In genomic region chr22:39486951-39487825, GRCh38 we compare ENCODE assay signal across 31 cellular contexts. TPM values are rescaled to one million over a fixed set of nuclear protein-coding genes. Genes with fewer than 3 reads are reported as not detected.
A peak's percentile ranks its signal among the peaks of the same experiment; 100 is the strongest.
DNase-seq lines count a peak whose midpoint lies in the region; ATAC-seq, FAIRE-seq and TF ChIP-seq lines count a peak whose summit lies in the region.
"Had no signal": no experiment of that assay in that cellular context is flagged by ENCODE, and none has a peak within 500 bp of the region (broad histone marks: within the 10 kb centered on the region; RNA-seq: fewer than 3 reads in every experiment).

No MANE protein-coding gene starts in this region.

- no peak overlapping the region for H3K4me3 Mint-ChIP-seq in progenitor cell of endocrine pancreas (ENCODE audit: low read depth)
- no peak overlapping the region for H3K4me3 Mint-ChIP-seq in activated CD8-positive, alpha-beta T cell treated with anti-CD3 and anti-CD28 coated beads for 36 hours
- H3K4me3 Mint-ChIP-seq: natural killer cell had no signal

- ATAC-seq in K562 (peak; percentile 67), right cardiac atrium (peak; percentile 5 to 61), GM18909 (IDR thresholded peaks at IDR 0.05; ENCODE audit: poor library complexity, unreplicated experiment) (no peak)
- no peak for ATAC-seq in activated CD8-positive, alpha-beta T cell treated with anti-CD3 and anti-CD28 coated beads for 36 hours
- ATAC-seq: activated naive CD4-positive, alpha-beta T cell treated with anti-CD3 and anti-CD28 coated beads, Interleukin-2, amount 50 U/mL, for 72 hours; lower lobe of right lung; mucosa of descending colon; natural killer cell had no signal

- peaks cover 10% of the 10 kb centered on the region; the same call in 1 of the 3 replicates for H3K36me3 ChIP-seq in K562 (ENCODE audit: control insufficient read depth, insufficient read depth, low read length)
- H3K36me3 ChIP-seq: breast epithelium, lower lobe of right lung, thoracic aorta had no signal

- POLR2A ChIA-PET in K562 (lab: Yijun Ruan, JAX), result interaction anchor here (0.6 to 1.5 kb wide), 5 partner anchors 9 to 169 kb away, joined by 3 to 4 read pairs (median 3); partner anchors contain the start of gene RPL3
- POLR2A ChIA-PET in activated CD8-positive, alpha-beta T cell treated with anti-CD3 and anti-CD28 coated beads for 36 hours (lab: Charles Lee), result no interaction called here

- H3K4me1 ChIP-seq in K562 (replicated peaks in 1 of 2; ENCODE audit: control insufficient read depth in 2 of 2, insufficient read depth in 2 of 2, low read length in 2 of 2) (peaks cover 29 to 53% of the 10 kb centered on the region in 2 experiments), right cardiac atrium (ENCODE audit: control insufficient read depth, insufficient read depth, low read length) (no peaks in the 10 kb centered on the region)
- H3K4me1 ChIP-seq: breast epithelium had no signal

- peaks cover 26% of the 10 kb centered on the region; the same call in 2 of the 3 replicates for H3K79me2 ChIP-seq in K562 (ENCODE audit: control insufficient read depth, insufficient read depth, low read length)

- peak overlapping the region; percentile 22 for H3K27ac Mint-ChIP-seq in progenitor cell of endocrine pancreas
- no peak overlapping the region for H3K27ac Mint-ChIP-seq in activated CD8-positive, alpha-beta T cell treated with anti-CD3 and anti-CD28 coated beads for 36 hours
- H3K27ac Mint-ChIP-seq: activated naive CD4-positive, alpha-beta T cell treated with anti-CD3 and anti-CD28 coated beads, Interleukin-2, amount 50 U/mL, for 72 hours; natural killer cell had no signal

- peaks cover 6% of the 10 kb centered on the region for H3K36me3 Mint-ChIP-seq in progenitor cell of endocrine pancreas (ENCODE audit: insufficient read depth)
- no peaks in the 10 kb centered on the region for H3K36me3 Mint-ChIP-seq in activated CD8-positive, alpha-beta T cell treated with anti-CD3 and anti-CD28 coated beads for 36 hours (ENCODE audit: low read depth)
- H3K36me3 Mint-ChIP-seq: activated naive CD4-positive, alpha-beta T cell treated with anti-CD3 and anti-CD28 coated beads, Interleukin-2, amount 50 U/mL, for 72 hours; natural killer cell had no signal

- BruUV-seq in K562 (replicated peaks; lab: Mats Ljungman, UMichigan), result no TSS peak

- H3K9me1 ChIP-seq in K562 (ENCODE audit: control insufficient read depth, insufficient read depth, low read length), result no peaks in the 10 kb centered on the region

- WGBS in K562 (ENCODE audit: insufficient coverage, low coverage, missing lambda C conversion rate), result 58% methylated on average over 23 of the region's 45 CpGs
- 85% methylated on average over 45 of the region's 45 CpGs for WGBS in right cardiac atrium

- peak overlapping the region; percentile 20 to 32; a peak in 3 of 4 replicates for H3K9ac ChIP-seq in K562 (ENCODE audit: insufficient read depth in 1 of 2, low read depth in 2 of 2, low read length in 2 of 2)
- H3K9ac ChIP-seq: BLaER1 had no signal

- H3K4me1 Mint-ChIP-seq in progenitor cell of endocrine pancreas (ENCODE audit: low read depth), result no peaks in the 10 kb centered on the region
- H3K4me1 Mint-ChIP-seq in activated CD8-positive, alpha-beta T cell treated with anti-CD3 and anti-CD28 coated beads for 36 hours (ENCODE audit: low read depth), result peaks cover 12% of the 10 kb centered on the region

- intact Hi-C loops in K562 (cut with micrococcal nuclease) (loop anchor here (2.0 kb wide), 1 partner anchor 22 kb away; no protein-coding TSS in a partner anchor), right cardiac atrium (cut with DNase I) (no loop called here)
- intact Hi-C loops in activated CD8-positive, alpha-beta T cell treated with anti-CD3 and anti-CD28 coated beads for 36 hours (cut with micrococcal nuclease), result no loop called here

- FAIRE-seq in K562 (lab: Jason Lieb, UNC), result peak; percentile 87
- FAIRE-seq: GM12892, urothelium cell line had no signal

- H3K9me3 Mint-ChIP-seq in progenitor cell of endocrine pancreas (ENCODE audit: low read depth), result no peaks in the 10 kb centered on the region
- H3K9me3 Mint-ChIP-seq in activated CD8-positive, alpha-beta T cell treated with anti-CD3 and anti-CD28 coated beads for 36 hours, result no peaks in the 10 kb centered on the region
- H3K9me3 Mint-ChIP-seq: activated naive CD4-positive, alpha-beta T cell treated with anti-CD3 and anti-CD28 coated beads, Interleukin-2, amount 50 U/mL, for 72 hours; natural killer cell had no signal

- H3K4me3 ChIP-seq in K562 (no peak overlapping the region), right cardiac atrium (ENCODE audit: low read length) (no peak overlapping the region)
- H3K4me3 ChIP-seq: BLaER1, breast epithelium, coronary artery, lower lobe of right lung, mucosa of descending colon, Peyer's patch, thoracic aorta had no signal

- TF ChIP-seq RAD21 in K562 (CRISPR knock-in tag; conservative IDR thresholded peaks at IDR 0.05 in 1 of 2, IDR thresholded peaks at IDR 0.05 in 1 of 2), result no peak; a peak in 1 of 4 replicates

- CTCF ChIA-PET in K562 (lab: Yijun Ruan, JAX; ENCODE audit: low intra/inter-chr PET ratio), result interaction anchor here (0.7 kb wide), 1 partner anchor 42 kb away, joined by 3 read pairs; no protein-coding TSS in a partner anchor
- CTCF ChIA-PET in activated CD8-positive, alpha-beta T cell treated with anti-CD3 and anti-CD28 coated beads for 36 hours (lab: Charles Lee), result interaction anchor here (1.5 kb wide), 1 partner anchor 9 kb away, joined by 3 read pairs; no protein-coding TSS in a partner anchor

- TF ChIP-seq CTCF in K562 (IDR thresholded peaks at IDR 0.05 in 2 of 3, conservative IDR thresholded peaks at IDR 0.05 in 1 of 3; ENCODE audit: insufficient read depth in 2 of 3, low read depth in 1 of 3, low read length in 3 of 3), result peak; percentile 20 to 25 (median 22); a peak in 4 of 6 replicates
- TF ChIP-seq CTCF in progenitor cell of endocrine pancreas (IDR thresholded peaks at IDR 0.05; ENCODE audit: unreplicated experiment), result no peak
- no peak for TF ChIP-seq CTCF in activated CD8-positive, alpha-beta T cell treated with anti-CD3 and anti-CD28 coated beads for 36 hours (IDR thresholded peaks at IDR 0.05)

- H3K27me3 ChIP-seq in K562 (ENCODE audit: control insufficient read depth in 2 of 2, insufficient read depth in 2 of 2, low read length in 2 of 2), result no peaks in the 10 kb centered on the region
- no peaks in the 10 kb centered on the region for H3K27me3 ChIP-seq in right cardiac atrium (ENCODE audit: control insufficient read depth, insufficient read depth)
- H3K27me3 ChIP-seq: BLaER1, breast epithelium, Peyer's patch had no signal

- no peak for TF ChIP-seq POLR2A in K562 (conservative IDR thresholded peaks at IDR 0.05)

- no peak for TF ChIP-seq EP300 in K562 (IDR thresholded peaks at IDR 0.05; ENCODE audit: low read length)

- no peak overlapping the region for H2AFZ ChIP-seq in K562 (ENCODE audit: low read depth, low read length)

- H4K20me1 ChIP-seq in K562 (replicated peaks; ENCODE audit: control insufficient read depth, insufficient read depth, low read length), result no peaks in the 10 kb centered on the region
- H4K20me1 ChIP-seq: BLaER1 had no signal

- DNase-seq in Ammon's horn (ENCODE audit: low spot score) (peak; percentile 66), K562 (ENCODE audit: extremely low read depth in 1 of 4, low spot score in 3 of 4) (peak; percentile 57 to 77 (median 62)), right cardiac atrium (peak in 2 of 3 donors; percentile 56 to 63), progenitor cell of endocrine pancreas (ENCODE audit: low spot score, unreplicated experiment) (no peak), NCI-H1105 treated with DMSO at 0.1 percent for 48 hours (lab: John Stamatoyannopoulos, UW) (no peak)
- DNase-seq in activated CD8-positive, alpha-beta T cell treated with anti-CD3 and anti-CD28 coated beads for 36 hours, result no peak
- DNase-seq: ACHN; activated CD4-positive, alpha-beta T cell treated with anti-CD3 and anti-CD28 coated beads for 4 hours; activated effector memory CD4-positive, alpha-beta T cell treated with Interleukin-2 at 50 U/mL for 16 hours; effector memory CD4-positive, alpha-beta T cell; islet precursor cell; Kasumi-1; lower lobe of right lung; natural killer cell; NCI-H1436; NCI-H226; NCI-H748 treated with DMSO at 0.1 percent for 48 hours; Peyer's patch; SIG-M5; stimulated activated CD4-positive, alpha-beta T cell treated with anti-CD3 and anti-CD28 coated beads, Interleukin-1b, Interleukin-23, amount 100 ng/mL, for 48 hours; stimulated activated naive CD4-positive, alpha-beta T cell treated with Interleukin-2 at 50 U/mL for 16 hours had no signal

- no peaks in the 10 kb centered on the region for H3K27me3 Mint-ChIP-seq in progenitor cell of endocrine pancreas
- H3K27me3 Mint-ChIP-seq in activated CD8-positive, alpha-beta T cell treated with anti-CD3 and anti-CD28 coated beads for 36 hours, result no peaks in the 10 kb centered on the region

- H3K4me2 ChIP-seq in K562 (ENCODE audit: insufficient read depth, low read length), result peak overlapping the region; percentile 37
- H3K4me2 ChIP-seq: BLaER1 had no signal

- in situ Hi-C loops in K562 (cut with MboI), result no loop called here

- H3K9me3 ChIP-seq in K562 (replicated peaks; ENCODE audit: control insufficient read depth, insufficient read depth, low read depth, low read length) (no peaks in the 10 kb centered on the region), right cardiac atrium (ENCODE audit: control insufficient read depth, low read length) (no peaks in the 10 kb centered on the region)
- H3K9me3 ChIP-seq: BLaER1, breast epithelium, lower lobe of right lung, mucosa of descending colon, Peyer's patch, thoracic aorta had no signal

- H3K27ac ChIP-seq in K562 (ENCODE audit: extremely low read depth, low read depth, low read length) (peak overlapping the region; percentile 44; the same call in 2 of the 3 replicates), right cardiac atrium (ENCODE audit: low read length) (no peak overlapping the region)
- H3K27ac ChIP-seq: BLaER1, breast epithelium, coronary artery, epithelial cell of prostate, lower lobe of right lung, Peyer's patch, thoracic aorta had no signal

RNA-seq across cellular contexts. Expression of gene MIEF1, which starts 14.9 kb away (rescaled TPM):
- total RNA-seq in K562 (2011; cell fraction: chromatin; rRNA removed; ENCODE audit: low replicate concordance), result 31.0 and 48.3 TPM in 2 replicates
- 30.9 and 36.7 TPM in 2 replicates for total RNA-seq in K562 (2011; cell fraction: nucleolus; rRNA removed)
- total RNA-seq in K562 (2011; cell fraction: nucleoplasm; rRNA removed), result 33.9 and 34.4 TPM in 2 replicates
- total RNA-seq in K562 (2014; rRNA removed) (25.5 and 28.3 TPM in 2 replicates), K562 (2014; rRNA removed; fragmentation: Illumina TruSeq; extraction: Trizol) (28.6 and 29.0 TPM in 2 replicates), K562 (2015; rRNA removed; fragmentation: Illumina TruSeq; extraction: Trizol) (26.8 and 27.1 TPM in 2 replicates), K562 (2021) (51.8 and 54.3 TPM in 2 replicates), right cardiac atrium (10 to 100 TPM; 16.3 to 22.2 (median 18.7) TPM), progenitor cell of endocrine pancreas (30.5 and 32.4 TPM in 2 replicates)
- polyA plus RNA-seq in K562 (2011; rRNA removed) (20.0 and 21.7 TPM in 2 replicates), K562 (2014; fragmentation: Illumina TruSeq; extraction: Trizol) (37.7 and 40.8 TPM in 2 replicates), K562 (2014; fragmentation: Nextera tagmentation; extraction: Ambion mirVana) (10 to 100 TPM; 10.9 to 13.1 TPM), K562 (2014; rRNA removed) (23.6 and 29.1 TPM in 2 replicates), right cardiac atrium (9.0 TPM)
- polyA plus RNA-seq in K562 (2011; cell fraction: cytosol; rRNA removed), result 23.2 and 29.6 TPM in 2 replicates
- 13.3 and 18.3 TPM in 2 replicates for polyA plus RNA-seq in K562 (2011; cell fraction: nucleus; rRNA removed)
- 23.3 and 33.4 TPM in 2 replicates for polyA plus RNA-seq in K562 (2012)
- polyA minus RNA-seq in K562 (2011; rRNA and poly(A)+ RNA removed), result 31.6 and 37.3 TPM in 2 replicates
- polyA minus RNA-seq in K562 (2011; cell fraction: cytosol; rRNA and poly(A)+ RNA removed), result 23.3 and 24.0 TPM in 2 replicates
- 13.6 and 15.8 TPM in 2 replicates for polyA minus RNA-seq in K562 (2011; cell fraction: nucleus; rRNA and poly(A)+ RNA removed)
- 10 to 100 TPM; 48.2 to 51.1 TPM for total RNA-seq in activated CD8-positive, alpha-beta T cell treated with anti-CD3 and anti-CD28 coated beads for 36 hours

RNA-seq across cellular contexts. Expression of gene MGAT3, which starts 30.4 kb away (rescaled TPM):
- 6.4 and 13.2 TPM in 2 replicates for total RNA-seq in K562 (2011; cell fraction: chromatin; rRNA removed; ENCODE audit: low replicate concordance)
- total RNA-seq in K562 (2011; cell fraction: nucleolus; rRNA removed), result 12.2 and 15.0 TPM in 2 replicates
- total RNA-seq in K562 (2011; cell fraction: nucleoplasm; rRNA removed), result 10.2 and 10.6 TPM in 2 replicates
- total RNA-seq in K562 (2014; rRNA removed) (4.6 and 5.7 TPM in 2 replicates), K562 (2014; rRNA removed; fragmentation: Illumina TruSeq; extraction: Trizol) (2.8 and 3.5 TPM in 2 replicates), K562 (2015; rRNA removed; fragmentation: Illumina TruSeq; extraction: Trizol) (4.3 and 4.6 TPM in 2 replicates), K562 (2021) (11.4 and 11.5 TPM in 2 replicates), right cardiac atrium (10 to 100 TPM in 1 of 4 donors, 1 to 10 TPM in 3; 7.3 to 11.6 (median 9.6) TPM), progenitor cell of endocrine pancreas (28.8 and 32.7 TPM in 2 replicates)
- polyA plus RNA-seq in K562 (2011; rRNA removed) (6.6 and 6.8 TPM in 2 replicates), K562 (2014; fragmentation: Illumina TruSeq; extraction: Trizol) (4.2 and 5.4 TPM in 2 replicates), K562 (2014; fragmentation: Nextera tagmentation; extraction: Ambion mirVana) (under 1 TPM; 0.10 to 0.18 TPM), K562 (2014; rRNA removed) (6.0 and 7.0 TPM in 2 replicates), right cardiac atrium (8.7 TPM)
- polyA plus RNA-seq in K562 (2011; cell fraction: cytosol; rRNA removed), result 8.2 and 17.9 TPM in 2 replicates
- polyA plus RNA-seq in K562 (2011; cell fraction: nucleus; rRNA removed), result 6.0 and 12.6 TPM in 2 replicates
- 4.6 and 7.2 TPM in 2 replicates for polyA plus RNA-seq in K562 (2012)
- polyA minus RNA-seq in K562 (2011; rRNA and poly(A)+ RNA removed), result 10.3 and 15.4 TPM in 2 replicates
- 18.6 and 19.4 TPM in 2 replicates for polyA minus RNA-seq in K562 (2011; cell fraction: cytosol; rRNA and poly(A)+ RNA removed)
- polyA minus RNA-seq in K562 (2011; cell fraction: nucleus; rRNA and poly(A)+ RNA removed), result 4.6 and 5.1 TPM in 2 replicates
- 1 to 10 TPM in 1 of 2 experiments, under 1 TPM in 1; 0.90 to 1.9 TPM for total RNA-seq in activated CD8-positive, alpha-beta T cell treated with anti-CD3 and anti-CD28 coated beads for 36 hours

RNA-seq across cellular contexts. Expression of gene ATF4, which starts 33.2 kb away (rescaled TPM):
- 183 and 296 TPM in 2 replicates for total RNA-seq in K562 (2011; cell fraction: chromatin; rRNA removed; ENCODE audit: low replicate concordance)
- 255 and 271 TPM in 2 replicates for total RNA-seq in K562 (2011; cell fraction: nucleolus; rRNA removed)
- total RNA-seq in K562 (2011; cell fraction: nucleoplasm; rRNA removed), result 227 and 246 TPM in 2 replicates
- total RNA-seq in K562 (2014; rRNA removed) (311 and 355 TPM in 2 replicates), K562 (2014; rRNA removed; fragmentation: Illumina TruSeq; extraction: Trizol) (320 and 405 TPM in 2 replicates), K562 (2015; rRNA removed; fragmentation: Illumina TruSeq; extraction: Trizol) (153 and 156 TPM in 2 replicates), K562 (2021) (308 and 361 TPM in 2 replicates), right cardiac atrium (100 to 1,000 TPM; 156 to 254 (median 177) TPM), progenitor cell of endocrine pancreas (332 and 356 TPM in 2 replicates)
- polyA plus RNA-seq in K562 (2011; rRNA removed) (669 and 756 TPM in 2 replicates), K562 (2014; fragmentation: Illumina TruSeq; extraction: Trizol) (528 and 598 TPM in 2 replicates), K562 (2014; fragmentation: Nextera tagmentation; extraction: Ambion mirVana) (100 to 1,000 TPM in 1 of 2 experiments, 10 to 100 TPM in 1; 93.1 to 125 TPM), K562 (2014; rRNA removed) (638 and 723 TPM in 2 replicates), right cardiac atrium (244 TPM)
- polyA plus RNA-seq in K562 (2011; cell fraction: cytosol; rRNA removed), result 757 and 998 TPM in 2 replicates
- polyA plus RNA-seq in K562 (2011; cell fraction: nucleus; rRNA removed), result 651 and 768 TPM in 2 replicates
- 264 and 832 TPM in 2 replicates for polyA plus RNA-seq in K562 (2012)
- polyA minus RNA-seq in K562 (2011; rRNA and poly(A)+ RNA removed), result 190 and 217 TPM in 2 replicates
- polyA minus RNA-seq in K562 (2011; cell fraction: cytosol; rRNA and poly(A)+ RNA removed), result 89.9 and 115 TPM in 2 replicates
- 99.2 and 197 TPM in 2 replicates for polyA minus RNA-seq in K562 (2011; cell fraction: nucleus; rRNA and poly(A)+ RNA removed)
- total RNA-seq in activated CD8-positive, alpha-beta T cell treated with anti-CD3 and anti-CD28 coated beads for 36 hours, result 100 to 1,000 TPM; 518 to 536 TPM

RNA-seq across cellular contexts. Expression of gene RPS19BP1, which starts 45.4 kb away (rescaled TPM):
- 27.9 and 59.9 TPM in 2 replicates for total RNA-seq in K562 (2011; cell fraction: chromatin; rRNA removed; ENCODE audit: low replicate concordance)
- 57.2 and 59.7 TPM in 2 replicates for total RNA-seq in K562 (2011; cell fraction: nucleolus; rRNA removed)
- total RNA-seq in K562 (2011; cell fraction: nucleoplasm; rRNA removed), result 42.7 and 46.9 TPM in 2 replicates
- total RNA-seq in K562 (2014; rRNA removed) (223 and 264 TPM in 2 replicates), K562 (2014; rRNA removed; fragmentation: Illumina TruSeq; extraction: Trizol) (33.0 and 44.9 TPM in 2 replicates), K562 (2015; rRNA removed; fragmentation: Illumina TruSeq; extraction: Trizol) (84.3 and 93.3 TPM in 2 replicates), K562 (2021) (109 and 110 TPM in 2 replicates), right cardiac atrium (10 to 100 TPM; 55.1 to 75.5 (median 61.8) TPM), progenitor cell of endocrine pancreas (45.2 and 48.2 TPM in 2 replicates)
- polyA plus RNA-seq in K562 (2011; rRNA removed) (75.6 and 90.4 TPM in 2 replicates), K562 (2014; fragmentation: Illumina TruSeq; extraction: Trizol) (29.0 and 64.7 TPM in 2 replicates), K562 (2014; fragmentation: Nextera tagmentation; extraction: Ambion mirVana) (1 to 10 TPM; 3.0 to 8.2 TPM), K562 (2014; rRNA removed) (216 and 229 TPM in 2 replicates), right cardiac atrium (155 TPM)
- 89.9 and 177 TPM in 2 replicates for polyA plus RNA-seq in K562 (2011; cell fraction: cytosol; rRNA removed)
- 53.3 and 77.5 TPM in 2 replicates for polyA plus RNA-seq in K562 (2011; cell fraction: nucleus; rRNA removed)
- 85.4 and 89.3 TPM in 2 replicates for polyA plus RNA-seq in K562 (2012)
- polyA minus RNA-seq in K562 (2011; rRNA and poly(A)+ RNA removed), result 12.0 and 12.6 TPM in 2 replicates
- 14.5 and 18.6 TPM in 2 replicates for polyA minus RNA-seq in K562 (2011; cell fraction: cytosol; rRNA and poly(A)+ RNA removed)
- 16.3 and 27.0 TPM in 2 replicates for polyA minus RNA-seq in K562 (2011; cell fraction: nucleus; rRNA and poly(A)+ RNA removed)
- total RNA-seq in activated CD8-positive, alpha-beta T cell treated with anti-CD3 and anti-CD28 coated beads for 36 hours, result 10 to 100 TPM; 68.5 to 71.7 TPM

Comparison
In these comparisons a context has a peak if more than half of its experiments do, and no peak if none do; other contexts are left out.
1. DNase-seq: peak in Ammon's horn (single experiment), K562 (4 of 4) and right cardiac atrium (2 of 3); none in progenitor cell of endocrine pancreas (single experiment), NCI-H1105 treated with DMSO at 0.1 percent for 48 hours (single experiment) and activated CD8-positive, alpha-beta T cell treated with anti-CD3 and anti-CD28 coated beads for 36 hours (single experiment).
2. ATAC-seq: peak in K562 (single experiment) and right cardiac atrium (2 of 2); none in activated CD8-positive, alpha-beta T cell treated with anti-CD3 and anti-CD28 coated beads for 36 hours (single experiment) and GM18909 (single experiment).
3. CTCF ChIP-seq: peak in K562 (3 of 3); none in progenitor cell of endocrine pancreas (single experiment) and activated CD8-positive, alpha-beta T cell treated with anti-CD3 and anti-CD28 coated beads for 36 hours (single experiment).